33 cellular contexts compared by ENCODE assay signal in the genomic region with DNA sequence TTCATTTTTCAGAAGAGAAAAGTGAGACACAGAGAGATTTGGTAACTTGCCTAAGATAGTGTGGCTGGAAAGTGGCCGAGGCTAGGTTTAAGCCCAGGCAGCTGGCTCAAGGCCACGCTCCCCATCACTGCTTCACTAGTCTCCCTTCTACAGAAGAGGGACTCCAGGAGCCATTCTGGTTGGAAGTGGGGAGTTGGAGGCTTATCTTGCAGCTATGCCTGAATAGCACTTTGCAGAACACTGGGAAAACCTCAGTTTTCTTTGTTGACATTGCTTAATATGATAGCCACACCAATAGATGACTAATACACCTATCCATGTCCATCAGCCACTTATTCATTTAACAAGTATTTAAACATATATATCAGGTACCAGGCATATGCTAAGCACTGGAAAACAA. TPM values are rescaled to one million over a fixed set of nuclear protein-coding genes. Genes with fewer than 3 reads are reported as not detected.
DNase-seq lines count a peak whose midpoint lies in the region; ATAC-seq and TF ChIP-seq lines count a peak whose summit lies in the region.
"Had no signal": no experiment of that assay in that cellular context is flagged by ENCODE, and none has a peak within 500 bp of the region (broad histone marks: within the 10 kb centered on the region; RNA-seq: fewer than 3 reads in every experiment).

No MANE protein-coding gene starts in this region.

- BruUV-seq in PC-3 (replicated peaks; lab: Mats Ljungman, UMichigan): no TSS peak

- H3K9ac ChIP-seq in PC-3 (ENCODE audit: low read length): no peak overlapping the region
- H3K9ac ChIP-seq: neural progenitor cell had no signal

- CTCF ChIA-PET in PC-3 (lab: Charles Lee): no interaction called here

- ATAC-seq in PC-3: peak; percentile 92
- no peak for ATAC-seq in effector memory CD8-positive, alpha-beta T cell (replicated peaks)
- no peak for ATAC-seq in HG02678 (IDR thresholded peaks at IDR 0.05; ENCODE audit: unreplicated experiment)

- no peak overlapping the region for H3K27ac ChIP-seq in PC-3 (ENCODE audit: low read length)
- no peak overlapping the region for H3K27ac ChIP-seq in esophagus squamous epithelium
- H3K27ac ChIP-seq: neural progenitor cell, right lobe of liver, stomach, thyroid gland, uterus, WERI-Rb-1 had no signal

- H3K27me3 Mint-ChIP-seq in effector memory CD8-positive, alpha-beta T cell: no peaks in the 10 kb centered on the region
- H3K27me3 Mint-ChIP-seq: CD4-positive, alpha-beta T cell had no signal

- H2AFZ ChIP-seq in PC-3 (ENCODE audit: low read length): no peak overlapping the region
- H2AFZ ChIP-seq: neural progenitor cell had no signal

- DNase-seq in ELR (ENCODE audit: low read depth): peak; percentile 8
- DNase-seq in PC-3: peak; percentile 88
- DNase-seq in choroid plexus epithelial cell (ENCODE audit: low read depth): peak; percentile 34
- DNase-seq in kidney glomerular epithelial cell (lab: John Stamatoyannopoulos, UW): peak; percentile 40
- DNase-seq in activated T-cell treated with anti-CD3 and anti-CD28 coated beads, Interleukin-2, amount 50 U/mL, for 1 hour: no peak
- DNase-seq in effector memory CD8-positive, alpha-beta T cell: no peak
- no peak for DNase-seq in esophagus squamous epithelium (lab: John Stamatoyannopoulos, UW)
- DNase-seq: activated CD4-positive, alpha-beta T cell treated with anti-CD3 and anti-CD28 coated beads for 4 hours; activated T-cell treated with anti-CD3 and anti-CD28 coated beads for 4 hours; AML-193; anterior cingulate cortex; CD4-positive, alpha-beta T cell; central memory CD4-positive, alpha-beta T cell; dermis blood vessel endothelial cell; glutamatergic neuron; GOT3; NCI-H146; NCI-H446; NCI-H774; posterior cingulate gyrus; right lobe of liver; stimulated activated CD4-positive, alpha-beta T cell treated with anti-CD3 and anti-CD28 coated beads, Interleukin-12 subunit alpha, Interleukin-12 subunit beta, amount 100 ng/mL, for 4 hours; stimulated activated CD4-positive, alpha-beta T cell treated with anti-CD3 and anti-CD28 coated beads, Interleukin-4, amount 100 ng/mL, for 1 hour; stomach; T1000; thyroid gland; uterus; WERI-Rb-1 had no signal

- H3K27ac Mint-ChIP-seq in effector memory CD8-positive, alpha-beta T cell: no peak overlapping the region
- H3K27ac Mint-ChIP-seq: activated naive CD4-positive, alpha-beta T cell treated with anti-CD3 and anti-CD28 coated beads, Interleukin-2, amount 50 U/mL, for 24 hours; CD4-positive, alpha-beta T cell; neural progenitor cell had no signal

- H4K20me1 ChIP-seq in PC-3 (ENCODE audit: low read length): no peaks in the 10 kb centered on the region

- TF ChIP-seq CTCF in PC-3 (conservative IDR thresholded peaks at IDR 0.05; ENCODE audit: low read depth, low read length): no peak
- no peak for TF ChIP-seq CTCF in choroid plexus epithelial cell (conservative IDR thresholded peaks at IDR 0.05; ENCODE audit: low read depth, low read length)
- TF ChIP-seq CTCF in esophagus squamous epithelium (IDR thresholded peaks at IDR 0.05): no peak

- H3K4me2 ChIP-seq in PC-3 (ENCODE audit: low read length): peak overlapping the region; percentile 19
- H3K4me2 ChIP-seq: neural progenitor cell had no signal

- H3K4me3 ChIP-seq in PC-3 (ENCODE audit: low read length) (no peak overlapping the region), choroid plexus epithelial cell (ENCODE audit: low read depth, low read length) (no peak overlapping the region), esophagus squamous epithelium (no peak overlapping the region)
- H3K4me3 ChIP-seq: neural progenitor cell, right lobe of liver, stomach, thyroid gland, uterus had no signal

- no peaks in the 10 kb centered on the region for H3K36me3 Mint-ChIP-seq in effector memory CD8-positive, alpha-beta T cell (ENCODE audit: insufficient read depth)
- H3K36me3 Mint-ChIP-seq: activated naive CD4-positive, alpha-beta T cell treated with anti-CD3 and anti-CD28 coated beads, Interleukin-2, amount 50 U/mL, for 24 hours; neural progenitor cell had no signal

- no peak for TF ChIP-seq POLR2A in esophagus squamous epithelium (IDR thresholded peaks at IDR 0.05)

- 69 to 89% methylated on average over 2 of the region's 2 CpGs for WGBS in esophagus squamous epithelium, 2 donors

- POLR2A ChIA-PET in PC-3 (lab: Charles Lee; ENCODE audit: unreplicated experiment): no interaction called here

- H3K27me3 ChIP-seq in PC-3 (ENCODE audit: low read length): no peaks in the 10 kb centered on the region
- no peaks in the 10 kb centered on the region for H3K27me3 ChIP-seq in esophagus squamous epithelium
- H3K27me3 ChIP-seq: neural progenitor cell, right lobe of liver, stomach, thyroid gland, uterus had no signal

- no peaks in the 10 kb centered on the region for H3K9me3 ChIP-seq in PC-3 (ENCODE audit: low read length)
- H3K9me3 ChIP-seq in esophagus squamous epithelium: no peaks in the 10 kb centered on the region
- H3K9me3 ChIP-seq: right lobe of liver, stomach, thyroid gland, uterus had no signal

- H3K4me1 ChIP-seq in PC-3 (ENCODE audit: insufficient read depth, low read length) (peaks cover 26% of the 10 kb centered on the region), esophagus squamous epithelium (no peaks in the 10 kb centered on the region)
- H3K4me1 ChIP-seq: stomach, thyroid gland, uterus had no signal

- H3K36me3 ChIP-seq in PC-3 (ENCODE audit: low read depth, low read length) (no peaks in the 10 kb centered on the region), esophagus squamous epithelium (no peaks in the 10 kb centered on the region)
- H3K36me3 ChIP-seq: neural progenitor cell, right lobe of liver, stomach, thyroid gland, uterus, WERI-Rb-1 had no signal

- H3K9me3 Mint-ChIP-seq in effector memory CD8-positive, alpha-beta T cell: no peaks in the 10 kb centered on the region
- H3K9me3 Mint-ChIP-seq: activated naive CD4-positive, alpha-beta T cell treated with anti-CD3 and anti-CD28 coated beads, Interleukin-2, amount 50 U/mL, for 24 hours; CD4-positive, alpha-beta T cell; neural progenitor cell had no signal

- no peaks in the 10 kb centered on the region for H3K9me2 ChIP-seq in PC-3 (replicated peaks; ENCODE audit: low read length)

- H3F3A ChIP-seq in PC-3 (ENCODE audit: low read length, unreplicated experiment): no peaks in the 10 kb centered on the region

- no peak overlapping the region for H3K4me3 Mint-ChIP-seq in effector memory CD8-positive, alpha-beta T cell
- H3K4me3 Mint-ChIP-seq: activated naive CD4-positive, alpha-beta T cell treated with anti-CD3 and anti-CD28 coated beads, Interleukin-2, amount 50 U/mL, for 24 hours; CD4-positive, alpha-beta T cell; neural progenitor cell had no signal

- H3K4me1 Mint-ChIP-seq in effector memory CD8-positive, alpha-beta T cell (ENCODE audit: low read depth in 2 of 2): no peaks in the 10 kb centered on the region
- H3K4me1 Mint-ChIP-seq: activated naive CD4-positive, alpha-beta T cell treated with anti-CD3 and anti-CD28 coated beads, Interleukin-2, amount 50 U/mL, for 24 hours had no signal

- no peaks in the 10 kb centered on the region for H3K79me2 ChIP-seq in PC-3 (ENCODE audit: low read length)

- intact Hi-C loops in PC-3 (cut with micrococcal nuclease): loop anchor here (2.0 kb wide), 1 partner anchor 59 kb away; no protein-coding TSS in a partner anchor
- intact Hi-C loops in esophagus squamous epithelium (cut with DNase I): no loop called here

RNA-seq across cellular contexts. Expression of a gene that starts 18.5 kb away (rescaled TPM):
- total RNA-seq in PC-3 (2014; rRNA removed) (0.58 and 1.1 TPM in 2 replicates), esophagus squamous epithelium (under 1 TPM in 1 of 4 donors, not detected in 3; 0.19 TPM)
- total RNA-seq: A673 had no signal

RNA-seq across cellular contexts. Expression of a gene that starts 36.5 kb away (rescaled TPM):
- 17.3 and 17.7 TPM in 2 replicates for total RNA-seq in PC-3 (2014; rRNA removed)
- 10 to 100 TPM in 2 of 4 donors, 1 to 10 TPM in 2; 3.1 to 20.4 (median 8.4) TPM for total RNA-seq in esophagus squamous epithelium

RNA-seq across cellular contexts. Expression of a gene that starts 49.5 kb away (rescaled TPM):
- total RNA-seq in PC-3 (2014; rRNA removed): not detected in 2 replicates
- 1 to 10 TPM; 5.4 to 6.9 (median 6.0) TPM for total RNA-seq in esophagus squamous epithelium
- total RNA-seq: CD4-positive, alpha-beta T cell; myocyte had no signal

Comparison
In these comparisons a context has a peak if more than half of its experiments do, and no peak if none do; other contexts are left out.
1. DNase-seq: peak in ELR (single experiment), PC-3 (single experiment), choroid plexus epithelial cell (single experiment) and kidney glomerular epithelial cell (single experiment); none in activated T-cell treated with anti-CD3 and anti-CD28 coated beads, Interleukin-2, amount 50 U/mL, for 1 hour (single experiment), effector memory CD8-positive, alpha-beta T cell (0 of 3) and esophagus squamous epithelium (single experiment).